ENCODE assay signal across 1 cellular context in genomic region chr2:44348385-44348784, GRCh38.
TF ChIP-seq lines count a peak whose summit lies in the region.

No MANE protein-coding gene starts in this region.

TF ChIP-seq in IMR-90, 13 proteins besides CTCF, POLR2A, EP300 and RAD21 (continued from another document):
- no peak for TF ChIP-seq CEBPB (IDR thresholded peaks at IDR 0.05; ENCODE audit: low read depth, low read length)
- no peak for TF ChIP-seq RCOR1 (IDR thresholded peaks at IDR 0.05; ENCODE audit: insufficient replicate concordance, low read length)
- no peak for TF ChIP-seq RFX5 (IDR thresholded peaks at IDR 0.05; ENCODE audit: low read depth, low read length)
- no peak for TF ChIP-seq SMC3 (IDR thresholded peaks at IDR 0.05; ENCODE audit: low read depth, low read length)
- TF ChIP-seq USF2 (IDR thresholded peaks at IDR 0.05; ENCODE audit: low read depth, low read length): no peak
- no peak for TF ChIP-seq MXI1 (IDR thresholded peaks at IDR 0.05; ENCODE audit: borderline replicate concordance, low read depth, low read length)
